12 cellular contexts compared by ENCODE assay signal in the genomic region with DNA sequence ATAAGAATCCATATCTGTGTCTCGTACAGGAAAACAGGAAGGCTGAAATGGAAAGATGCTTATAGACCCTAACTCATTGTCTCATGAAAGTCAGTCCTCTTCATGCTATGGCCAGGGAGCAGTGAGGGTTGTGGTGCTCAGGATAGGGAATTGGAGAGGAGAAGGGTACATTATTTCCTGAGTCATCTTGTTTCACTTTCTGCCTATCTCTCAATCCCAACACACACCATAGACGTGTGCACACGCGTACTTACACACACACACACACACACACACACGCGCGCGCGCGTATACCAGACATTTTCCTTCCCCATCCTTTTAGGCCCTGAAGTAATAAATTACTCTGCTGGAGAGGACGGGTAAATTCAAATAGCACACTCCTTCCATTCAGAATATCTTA. TPM values are rescaled to one million over a fixed set of nuclear protein-coding genes. Genes with fewer than 3 reads are reported as not detected.
"Had no signal": no experiment of that assay in that cellular context is flagged by ENCODE, and none has a peak within 500 bp of the region (broad histone marks: within the 10 kb centered on the region; RNA-seq: fewer than 3 reads in every experiment).

No MANE protein-coding gene starts in this region.

- ATAC-seq: HCT116 had no signal

- H3K36me3 ChIP-seq: HAP-1 had no signal

- H3K4me1 ChIP-seq: HAP-1 had no signal

- H3K9ac ChIP-seq: KMS-11 had no signal

- H3K9me3 ChIP-seq: HAP-1 had no signal

- H3K27ac ChIP-seq: KMS-11 had no signal

- H3K4me2 ChIP-seq: KMS-11 had no signal

- H3K4me3 ChIP-seq: HAP-1 had no signal

- FAIRE-seq: HTR-8/SVneo had no signal

- DNase-seq: GOT3, H7, HFFc6, IMR-90, Karpas-422, KBM-7 had no signal

RNA-seq across cellular contexts. Expression of a gene that starts 53.7 kb away (rescaled TPM):
- total RNA-seq: H4, HFFc6, HT-29, IMR-90 had no signal
- polyA plus RNA-seq: IMR-90 had no signal
